In genomic region chr9:138111607-138112006, GRCh38 we compare ENCODE assay signal across 15 cellular contexts.
"Had no signal": no experiment of that assay in that cellular context is flagged by ENCODE, and none has a peak within 500 bp of the region (broad histone marks: within the 10 kb centered on the region; RNA-seq: fewer than 3 reads in every experiment).

No MANE protein-coding gene starts in this region.

- H3K27me3 ChIP-seq: foreskin keratinocyte, heart left ventricle, left lung, ovary, right atrium auricular region, suprapubic skin, thyroid gland, uterus had no signal

- ATAC-seq: foreskin keratinocyte, heart left ventricle, left lung, lower lobe of right lung, natural killer cell had no signal

- H3K36me3 ChIP-seq: heart left ventricle, left lung, lower lobe of right lung, ovary, right atrium auricular region, suprapubic skin, thyroid gland, uterus had no signal

- H3K27ac ChIP-seq: foreskin keratinocyte, heart left ventricle, left lung, lower lobe of right lung, ovary, right atrium auricular region, suprapubic skin, thyroid gland, uterus had no signal

- H3K9me3 ChIP-seq: heart left ventricle, left lung, lower lobe of right lung, ovary, right atrium auricular region, suprapubic skin, thyroid gland, uterus had no signal

- H3K4me3 ChIP-seq: heart left ventricle, left lung, lower lobe of right lung, ovary, right atrium auricular region, suprapubic skin, thyroid gland, uterus had no signal

- H3K4me1 ChIP-seq: foreskin keratinocyte, heart left ventricle, left lung, lower lobe of right lung, right atrium auricular region, suprapubic skin, thyroid gland, uterus had no signal

- DNase-seq: erythroblast; foreskin keratinocyte; heart left ventricle; hippocampal formation; lower lobe of right lung; natural killer cell; ovary; small intestine; stimulated activated CD4-positive, alpha-beta T cell treated with anti-CD3 and anti-CD28 coated beads, Interleukin-2, amount 100 ng/mL, for 48 hours; stimulated activated naive CD4-positive, alpha-beta T cell treated with Interleukin-2 at 50 U/mL for 16 hours; thyroid gland; uterus had no signal
